9 cellular contexts compared by ENCODE assay signal in the genomic region with DNA sequence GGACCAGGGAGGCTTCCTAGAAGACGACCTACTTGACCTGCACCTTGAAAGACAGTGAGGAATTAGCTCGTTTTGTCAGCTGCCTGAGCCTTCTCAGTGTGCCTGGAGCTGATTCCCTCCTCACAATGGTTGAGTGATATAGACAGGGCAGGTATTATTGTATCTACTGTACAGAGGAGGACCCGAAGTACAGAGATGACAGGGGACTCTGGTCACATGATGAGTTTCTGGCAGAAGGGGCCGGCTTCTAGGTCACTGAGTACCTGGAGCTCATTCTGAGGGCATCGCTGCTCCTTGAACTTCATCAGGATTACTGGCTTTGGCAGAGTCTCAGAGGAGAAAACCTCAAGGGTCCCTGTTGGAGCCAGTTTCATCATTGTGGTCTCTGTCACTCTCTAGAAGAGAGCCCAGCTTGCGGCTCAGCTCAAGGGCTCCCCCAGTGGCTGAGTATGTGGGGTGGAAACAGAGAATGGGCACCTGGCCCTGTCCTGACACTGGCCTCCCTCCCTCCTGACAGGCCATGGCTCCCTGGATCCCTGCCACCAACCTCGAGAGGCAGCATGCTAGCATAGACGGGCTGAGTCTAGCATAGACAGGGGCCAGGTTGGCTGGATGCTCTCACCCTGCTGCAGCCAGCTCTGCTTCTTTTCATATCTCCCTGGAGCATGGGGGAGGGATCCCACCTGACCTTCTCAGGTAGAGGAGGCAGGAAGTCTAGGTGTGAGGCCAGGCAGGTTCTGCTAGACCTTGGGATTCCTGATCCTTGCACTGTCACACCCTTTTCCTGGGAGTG. TPM values are rescaled to one million over a fixed set of nuclear protein-coding genes. Genes with fewer than 3 reads are reported as not detected.
DNase-seq lines count a peak whose midpoint lies in the region; ATAC-seq, FAIRE-seq and TF ChIP-seq lines count a peak whose summit lies in the region.
"Had no signal": no experiment of that assay in that cellular context is flagged by ENCODE, and none has a peak within 500 bp of the region (broad histone marks: within the 10 kb centered on the region; RNA-seq: fewer than 3 reads in every experiment).

No MANE protein-coding gene starts in this region.

- no peaks in the 10 kb centered on the region for H3K36me3 Mint-ChIP-seq in WTC11
- H3K36me3 Mint-ChIP-seq: CD4-positive, alpha-beta memory T cell had no signal

- H3K79me1 ChIP-seq in H1 (ENCODE audit: low read depth, low read length), result no peaks in the 10 kb centered on the region

- H2AK5ac ChIP-seq in H1 (ENCODE audit: low read depth, low read length), result no peak overlapping the region; the same call in 1 of the 2 replicates

- 63% methylated on average over 8 of the region's 8 CpGs; no CpG with 5 or more reads in 1 of the 2 experiments for WGBS in H1 (ENCODE audit: extremely low coverage in 1 of 2, insufficient coverage in 1 of 2, insufficient read length in 1 of 2, insufficient replicate concordance in 2 of 2, low coverage in 1 of 2, low lambda C conversion rate in 2 of 2, missing lambda C conversion rate in 1 of 2), 2 experiments
- 18 to 39% methylated on average over 5 to 7 of the region's 8 CpGs for WGBS in thyroid gland, 2 donors

- no peak overlapping the region for H2AFZ ChIP-seq in H1 (ENCODE audit: low read length)

- H4K91ac ChIP-seq in H1 (replicated peaks; ENCODE audit: insufficient read length, low read length), result no peak overlapping the region

- peaks cover 8% of the 10 kb centered on the region for H3K4me1 Mint-ChIP-seq in WTC11

- POLR2A ChIA-PET in WTC11 (lab: Charles Lee), result interaction anchor here (0.9 kb wide), 1 partner anchor 27 kb away, joined by 3 read pairs; no protein-coding TSS in a partner anchor
- POLR2A ChIA-PET in H1 (lab: Charles Lee; ENCODE audit: partially characterized antibody), result interaction anchor here (1.1 to 5.1 kb wide), 3 partner anchors 21 to 96 kb away, joined by 3 to 18 read pairs (median 3); partner anchors contain the start of gene CALR

- H3K4me3 ChIP-seq in H1 (ENCODE audit: extremely low read depth in 1 of 4, insufficient read depth in 2 of 4, low read depth in 3 of 4, low read length in 4 of 4) (no peak overlapping the region), mucosa of rectum (ENCODE audit: low read length in 2 of 2) (peak overlapping the region; percentile 38 to 51), thyroid gland (replicated peaks in 1 of 3) (no peak overlapping the region)

- no peak overlapping the region for H3K4ac ChIP-seq in H1 (replicated peaks; ENCODE audit: insufficient read length, low read depth, low read length)

- H3K27ac ChIP-seq in H1 (ENCODE audit: low read depth, low read length) (no peak overlapping the region), mucosa of rectum (ENCODE audit: low read depth in 2 of 2, low read length in 2 of 2) (peak overlapping the region; percentile 88 to 90), thyroid gland (peak overlapping the region; percentile 75 to 93 (median 88))

- H3K9me3 ChIP-seq in H1 (ENCODE audit: insufficient read depth in 2 of 2, low read depth in 1 of 2, low read length in 1 of 2) (no peaks in the 10 kb centered on the region), mucosa of rectum (ENCODE audit: control insufficient read depth in 2 of 2, low read length in 2 of 2) (no peaks in the 10 kb centered on the region), thyroid gland (no peaks in the 10 kb centered on the region)

- H3K23me2 ChIP-seq in H1 (ENCODE audit: low read depth, low read length), result no peaks in the 10 kb centered on the region

- H4K8ac ChIP-seq in H1 (ENCODE audit: extremely low read depth, insufficient read depth, low read length), result no peak overlapping the region

- H2BK12ac ChIP-seq in H1 (ENCODE audit: low read depth, low read length), result no peak overlapping the region

- H3K4me3 Mint-ChIP-seq in WTC11, result no peak overlapping the region
- H3K4me3 Mint-ChIP-seq: CD4-positive, alpha-beta memory T cell had no signal

- CTCF ChIA-PET in WTC11 (lab: Charles Lee) (interaction anchor here (0.5 to 10.8 kb wide), 31 partner anchors 9 to 1307 kb away, joined by 3 to 293 read pairs (median 6); partner anchors contain the start of gene NACC1), H1 (lab: Charles Lee; ENCODE audit: partially characterized antibody) (interaction anchor here (0.6 to 15.0 kb wide), 20 partner anchors 10 to 199 kb away, joined by 3 to 760 read pairs (median 9); no protein-coding TSS in a partner anchor)

- H3K79me2 ChIP-seq in H1 (ENCODE audit: control insufficient read depth in 1 of 2, insufficient read depth in 2 of 2, low read length in 2 of 2), result no peaks in the 10 kb centered on the region

- peaks cover 10 to 67% (median 42%) of the 10 kb centered on the region in 4 experiments for H3K27me3 ChIP-seq in H1 (replicated peaks in 1 of 4; ENCODE audit: control insufficient read depth in 3 of 4, extremely low read depth in 1 of 4, insufficient read depth in 3 of 4, low read length in 3 of 4)
- H3K27me3 ChIP-seq in mucosa of rectum (ENCODE audit: control insufficient read depth in 2 of 2, insufficient read depth in 2 of 2, low read length in 2 of 2), result no peaks in the 10 kb centered on the region
- H3K27me3 ChIP-seq in thyroid gland, result no peaks in the 10 kb centered on the region

- TF ChIP-seq EP300 in H1 (IDR thresholded peaks at IDR 0.05; ENCODE audit: borderline replicate concordance in 1 of 2, low read depth in 2 of 2, low read length in 2 of 2), result no peak

- no peaks in the 10 kb centered on the region for H3K36me3 ChIP-seq in H1 (ENCODE audit: control insufficient read depth in 2 of 4, insufficient read depth in 4 of 4, low read length in 3 of 4)
- peaks cover 0 to under 1% of the 10 kb centered on the region in 2 donors for H3K36me3 ChIP-seq in mucosa of rectum (ENCODE audit: control insufficient read depth in 2 of 2, insufficient read depth in 2 of 2, low read length in 2 of 2)
- no peaks in the 10 kb centered on the region for H3K36me3 ChIP-seq in thyroid gland

- H4K20me1 ChIP-seq in H1 (replicated peaks in 1 of 2; ENCODE audit: control insufficient read depth in 1 of 2, insufficient read depth in 2 of 2, low read length in 2 of 2), result peaks cover 0 to 2% of the 10 kb centered on the region in 2 experiments

- no peak overlapping the region for H3K23ac ChIP-seq in H1 (ENCODE audit: insufficient read length)

- peak; percentile 36 for DNase-seq in NCI-H1436 (lab: John Stamatoyannopoulos, UW)
- no peak for DNase-seq in NCI-H1436 treated with DMSO at 0.1 percent for 48 hours (lab: John Stamatoyannopoulos, UW)
- peak; percentile 30 for DNase-seq in NCI-H1092 treated with DMSO at 0.1 percent for 48 hours (lab: John Stamatoyannopoulos, UW)
- DNase-seq in WTC11 (ENCODE audit: low spot score), result peak; percentile 85
- peak in 1 of 2 experiments; percentile 86 for DNase-seq in H1 (ENCODE audit: low read depth in 1 of 2, low spot score in 2 of 2)
- peak; percentile 95 to 97 for DNase-seq in thyroid gland

- H3K27ac Mint-ChIP-seq in WTC11, result no peak overlapping the region
- H3K27ac Mint-ChIP-seq: CD4-positive, alpha-beta memory T cell had no signal

- TF ChIP-seq RAD21 in H1 (IDR thresholded peaks at IDR 0.05 in 1 of 2, conservative IDR thresholded peaks at IDR 0.05 in 1 of 2; ENCODE audit: low read depth in 2 of 2, low read length in 2 of 2), result peak; percentile 59 to 74; a peak in 3 of 4 replicates

- H2BK20ac ChIP-seq in H1 (ENCODE audit: low read length), result no peak overlapping the region

- no peak overlapping the region for H2BK15ac ChIP-seq in H1 (ENCODE audit: low read length)

- no peak overlapping the region for H3K14ac ChIP-seq in H1 (ENCODE audit: insufficient read length)

- H3K56ac ChIP-seq in H1 (replicated peaks; ENCODE audit: insufficient read length, low read depth, low read length), result no peak overlapping the region

- no peak for FAIRE-seq in H1 (lab: Jason Lieb, UNC)

- ATAC-seq in WTC11 (peak; percentile 91), HG02852 (IDR thresholded peaks at IDR 0.05; ENCODE audit: unreplicated experiment) (no peak)

- no peak overlapping the region for H3K9ac ChIP-seq in H1 (replicated peaks in 1 of 4; ENCODE audit: extremely low read depth in 1 of 4, low read depth in 3 of 4, low read length in 3 of 4)
- peak overlapping the region; percentile 52 to 67 for H3K9ac ChIP-seq in mucosa of rectum (ENCODE audit: low read depth in 1 of 2, low read length in 2 of 2)

- peaks cover 81% of the 10 kb centered on the region for H3K27me3 Mint-ChIP-seq in WTC11 (ENCODE audit: low read depth)

- no peaks in the 10 kb centered on the region for H3K9me3 Mint-ChIP-seq in WTC11
- H3K9me3 Mint-ChIP-seq: CD4-positive, alpha-beta memory T cell had no signal

- H3K4me2 ChIP-seq in H1 (ENCODE audit: insufficient read depth in 1 of 2, low read depth in 2 of 2, low read length in 2 of 2), result no peak overlapping the region

- H3K18ac ChIP-seq in H1 (ENCODE audit: extremely low read depth, low read length), result no peak overlapping the region

- H2BK120ac ChIP-seq in H1 (replicated peaks; ENCODE audit: low read depth, low read length), result no peak overlapping the region

- H2BK5ac ChIP-seq in H1 (ENCODE audit: low read depth, low read length), result no peak overlapping the region

- H3K4me1 ChIP-seq in H1 (replicated peaks in 1 of 4; ENCODE audit: control insufficient read depth in 3 of 4, insufficient read depth in 4 of 4, low read length in 3 of 4) (no peaks in the 10 kb centered on the region), mucosa of rectum (ENCODE audit: control insufficient read depth in 2 of 2, insufficient read depth in 2 of 2, low read length in 2 of 2) (peaks cover 50 to 80% of the 10 kb centered on the region in 2 donors), thyroid gland (peaks cover 91 to 98% of the 10 kb centered on the region in 2 donors)

- TF ChIP-seq CTCF in WTC11 (IDR thresholded peaks at IDR 0.05) (peak; percentile 53), H1 (IDR thresholded peaks at IDR 0.05; ENCODE audit: control extremely low read depth in 1 of 3, insufficient read depth in 1 of 3, low read depth in 1 of 3, low read length in 3 of 3) (peak; percentile 86 to 95 (median 93)), thyroid gland (IDR thresholded peaks at IDR 0.05) (peak; percentile 58 to 85 (median 78))

- intact Hi-C loops in thyroid gland (cut with DNase I), result loop anchor here (5.0 kb wide), 1 partner anchor 47 kb away; no protein-coding TSS in a partner anchor

- no peak for TF ChIP-seq POLR2A in H1 (IDR thresholded peaks at IDR 0.05; ENCODE audit: control extremely low read depth in 1 of 2, low read depth in 2 of 2, low read length in 2 of 2)
- TF ChIP-seq POLR2A in thyroid gland (IDR thresholded peaks at IDR 0.05), result peak in 1 of 2 donors; percentile 22

- no peak overlapping the region for H4K5ac ChIP-seq in H1 (ENCODE audit: insufficient read length, low read depth, low read length)

RNA-seq across cellular contexts. Expression of gene NFIX, which starts 38.7 kb away (rescaled TPM):
- 0.44 to 1.5 TPM (median 1.4 TPM) in 3 replicates for total RNA-seq in WTC11 (2021)
- total RNA-seq in H1 (2021; fragmentation: NEBNext Ultra II Directional; extraction: Animal tissue kit (Norgen Biotek cat#: 25700)), result 0.20 and 0.27 TPM in 2 replicates
- polyA plus RNA-seq in H1 (2011; rRNA removed), result 0.03 and 0.08 TPM in 2 replicates
- 0.05 TPM for polyA plus RNA-seq in H1 (2011; cell fraction: cytosol; rRNA removed)
- 0.14 TPM for polyA plus RNA-seq in H1 (2011; cell fraction: nucleus; rRNA removed)
- 0.09 to 0.22 TPM (median 0.12 TPM) in 3 of 4 replicates, not detected in the other for polyA plus RNA-seq in H1 (2012, experiment 1 of 2)
- polyA plus RNA-seq in H1 (2012, experiment 2 of 2), result 0.07 TPM
- polyA plus RNA-seq in H1 (2013, experiment 1 of 2), result 0.26 TPM
- polyA plus RNA-seq in H1 (2013, experiment 2 of 2), result 0.18 TPM
- 0.02 and 0.13 TPM in 2 replicates for polyA minus RNA-seq in H1 (2011; rRNA and poly(A)+ RNA removed)
- not detected for polyA minus RNA-seq in H1 (2011; cell fraction: cytosol; rRNA and poly(A)+ RNA removed)
- 0.40 TPM for polyA minus RNA-seq in H1 (2011; cell fraction: nucleus; rRNA and poly(A)+ RNA removed)
- 10 to 100 TPM; 38.8 to 70.2 (median 62.4) TPM for total RNA-seq in thyroid gland

Comparison
In these comparisons a context has a peak if more than half of its experiments do, and no peak if none do; other contexts are left out.
1. H3K4me3 ChIP-seq: peak in mucosa of rectum (2 of 2); none in H1 (0 of 4) and thyroid gland (0 of 3).
2. H3K9ac ChIP-seq: peak in mucosa of rectum (2 of 2); none in H1 (0 of 4).
3. RNA of gene NFIX, which starts 38.7 kb away (total RNA-seq): 38.8 to 70.2 TPM in thyroid gland; 0.44 to 1.5 TPM in WTC11 and 0.20 to 0.27 TPM in H1; every median in the first group is over 10 times any median in the second.
4. Peak in every context shown above with its lines, with median percentiles within 50 percentile points of each other: CTCF ChIP-seq.